1 cellular context compared by ENCODE assay signal in the genomic region with DNA sequence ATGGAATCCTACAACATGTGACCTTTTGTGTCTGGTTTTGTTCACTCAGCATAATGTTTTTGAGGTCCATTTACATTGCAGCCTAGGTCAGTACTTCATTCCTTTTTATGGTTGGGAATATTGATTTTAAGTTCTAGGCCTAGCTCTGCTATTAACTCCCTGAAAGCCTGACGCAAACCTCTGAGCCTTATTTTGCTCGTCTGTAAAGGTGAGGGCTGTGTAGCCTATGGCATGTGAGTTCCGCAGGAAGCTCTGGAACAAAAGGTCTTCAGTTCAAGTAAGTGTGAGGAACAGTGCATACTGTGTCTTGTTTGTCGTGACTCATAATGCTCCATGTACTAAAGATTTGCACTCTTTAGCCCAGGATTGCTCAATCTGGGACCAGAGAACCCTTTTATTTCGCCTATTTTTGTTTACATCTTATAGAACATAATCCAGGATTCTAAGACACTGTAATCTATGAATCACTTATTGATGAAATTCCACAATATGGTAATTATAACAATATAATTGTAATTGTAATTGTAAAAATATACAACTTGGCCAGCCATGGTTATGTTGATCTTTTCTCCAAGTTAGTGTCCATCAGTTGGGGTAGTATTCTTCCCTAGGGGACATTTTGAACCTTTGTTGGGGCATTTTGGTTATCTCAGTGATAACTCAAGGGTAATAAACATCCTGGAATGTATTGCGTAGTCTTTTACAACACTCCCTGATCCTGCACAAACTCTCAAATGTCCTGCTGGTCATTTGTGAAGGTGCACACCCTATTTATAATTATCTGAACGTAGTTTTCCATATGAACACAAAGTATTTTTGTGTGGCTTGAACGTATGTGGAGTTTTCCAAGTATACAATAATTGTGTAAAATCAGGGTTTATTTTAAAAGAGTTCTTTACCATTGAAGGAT.
TF ChIP-seq lines count a peak whose summit lies in the region.

No MANE protein-coding gene starts in this region.

TF ChIP-seq in IMR-90, 13 proteins besides CTCF, POLR2A, EP300 and RAD21:
- TF ChIP-seq CEBPB (IDR thresholded peaks at IDR 0.05; ENCODE audit: low read depth, low read length) (peak; percentile 64), MAZ (IDR thresholded peaks at IDR 0.05; ENCODE audit: borderline replicate concordance, low read depth, low read length) (no peak)
